Comparison of ENCODE assay signal across 23 cellular contexts in genomic region chr16:49201118-49201517, GRCh38.
"Had no signal": no experiment of that assay in that cellular context is flagged by ENCODE, and none has a peak within 500 bp of the region (broad histone marks: within the 10 kb centered on the region; RNA-seq: fewer than 3 reads in every experiment).

No MANE protein-coding gene starts in this region.

- H3K27me3 Mint-ChIP-seq: dendritic cell treated with granulocyte-macrophage colony-stimulating factor and Interleukin-4, amounts not matched to agents 40 ng/mL and 50 ng/mL, for 4 days had no signal

- H3K9me3 Mint-ChIP-seq: dendritic cell treated with granulocyte-macrophage colony-stimulating factor and Interleukin-4, amounts not matched to agents 40 ng/mL and 50 ng/mL, for 4 days; endodermal cell had no signal

- H3K4me3 Mint-ChIP-seq: dendritic cell treated with granulocyte-macrophage colony-stimulating factor and Interleukin-4, amounts not matched to agents 40 ng/mL and 50 ng/mL, for 4 days; effector memory CD8-positive, alpha-beta T cell; endodermal cell had no signal

- H3K36me3 ChIP-seq: colonic mucosa, esophagus squamous epithelium, gastrocnemius medialis, gastroesophageal sphincter, heart left ventricle, heart right ventricle had no signal

- H3K27ac ChIP-seq: colonic mucosa, coronary artery, dorsolateral prefrontal cortex, epithelial cell of prostate, esophagus squamous epithelium, foreskin keratinocyte, gastrocnemius medialis, gastroesophageal sphincter, heart left ventricle, heart right ventricle had no signal

- H3K4me1 ChIP-seq: colonic mucosa, esophagus squamous epithelium, foreskin keratinocyte, gastrocnemius medialis, gastroesophageal sphincter, heart left ventricle, heart right ventricle had no signal

- H3K4me3 ChIP-seq: colonic mucosa, coronary artery, dorsolateral prefrontal cortex, esophagus squamous epithelium, gastrocnemius medialis, gastroesophageal sphincter, heart left ventricle, heart right ventricle had no signal

- H3K4me1 Mint-ChIP-seq: endodermal cell had no signal

- DNase-seq: colonic mucosa; cortex of kidney; dermis blood vessel endothelial cell; dorsolateral prefrontal cortex; effector CD4-positive, alpha-beta T cell; effector CD8-positive, alpha-beta T cell; effector memory CD4-positive, alpha-beta T cell; effector memory CD8-positive, alpha-beta T cell; endodermal cell; erythroblast; esophagus squamous epithelium; foreskin fibroblast; foreskin keratinocyte; foreskin melanocyte; gastrocnemius medialis; glutamatergic neuron; heart left ventricle; heart right ventricle had no signal

- H3K27me3 ChIP-seq: colonic mucosa, esophagus squamous epithelium, foreskin keratinocyte, gastrocnemius medialis, gastroesophageal sphincter had no signal

- H3K27ac Mint-ChIP-seq: dendritic cell treated with granulocyte-macrophage colony-stimulating factor and Interleukin-4, amounts not matched to agents 40 ng/mL and 50 ng/mL, for 4 days; effector memory CD8-positive, alpha-beta T cell; endodermal cell had no signal

- H3K9me3 ChIP-seq: colonic mucosa, esophagus squamous epithelium, gastrocnemius medialis, gastroesophageal sphincter, heart left ventricle, heart right ventricle had no signal

- ATAC-seq: effector memory CD8-positive, alpha-beta T cell; esophagus mucosa; foreskin keratinocyte; gastrocnemius medialis had no signal
